In genomic region chr11:28728666-28729065, GRCh38 we compare ENCODE assay signal across 8 cellular contexts.
"Had no signal": no experiment of that assay in that cellular context is flagged by ENCODE, and none has a peak within 500 bp of the region (broad histone marks: within the 10 kb centered on the region; RNA-seq: fewer than 3 reads in every experiment).

No MANE protein-coding gene starts in this region.

- H3K4me1 ChIP-seq: HAP-1 had no signal

- H3K4me3 ChIP-seq: GM23248, HAP-1 had no signal

- DNase-seq: GM23248, GOT3, H7, HFFc6, KBM-7 had no signal

- H3K9me3 ChIP-seq: HAP-1 had no signal

- ATAC-seq: HCT116 had no signal

- H3K9ac ChIP-seq: GM23248 had no signal

- H2AFZ ChIP-seq: GM23248 had no signal

- H3K27ac ChIP-seq: GM23248, HL-60 had no signal

- H3K36me3 ChIP-seq: HAP-1 had no signal
